ENCODE assay signal across 13 cellular contexts in genomic region chr6:48069280-48069679, GRCh38. TPM values are rescaled to one million over a fixed set of nuclear protein-coding genes. Genes with fewer than 3 reads are reported as not detected.
DNase-seq lines count a peak whose midpoint lies in the region; ATAC-seq, FAIRE-seq and TF ChIP-seq lines count a peak whose summit lies in the region.
"Had no signal": no experiment of that assay in that cellular context is flagged by ENCODE, and none has a peak within 500 bp of the region (broad histone marks: within the 10 kb centered on the region; RNA-seq: fewer than 3 reads in every experiment).

No MANE protein-coding gene starts in this region.

- H3K27ac Mint-ChIP-seq in brain = peak overlapping the region in 4 of 5 experiments; percentile 7 to 79 (median 28)
- H3K27ac Mint-ChIP-seq: activated CD8-positive, alpha-beta memory T cell treated with anti-CD3 and anti-CD28 coated beads, Interleukin-2, amount 10 ng/mL, durations not matched to agents 7 days and 5 days had no signal

- peak overlapping the region; percentile 74 to 89 (median 86) for H3K4me3 Mint-ChIP-seq in brain
- H3K4me3 Mint-ChIP-seq: activated CD8-positive, alpha-beta memory T cell treated with anti-CD3 and anti-CD28 coated beads, Interleukin-2, amount 10 ng/mL, durations not matched to agents 7 days and 5 days; naive thymus-derived CD8-positive, alpha-beta T cell had no signal

- H3K4me1 ChIP-seq in cardiac muscle cell (ENCODE audit: low read depth) (no peaks in the 10 kb centered on the region), left lung (peaks cover 0 to 6% of the 10 kb centered on the region in 2 donors)

- H3K27me3 ChIP-seq in cardiac muscle cell (peaks cover 20% of the 10 kb centered on the region), left lung (peaks cover 12 to 26% of the 10 kb centered on the region in 2 donors)
- H3K27me3 ChIP-seq: upper lobe of left lung had no signal

- H3K27ac ChIP-seq in cardiac muscle cell (no peak overlapping the region), left lung (no peak overlapping the region)
- H3K27ac ChIP-seq: upper lobe of left lung had no signal

- TF ChIP-seq CTCF in cardiac muscle cell (IDR thresholded peaks at IDR 0.05; ENCODE audit: low read depth, low read length) (no peak), brain (conservative IDR thresholded peaks at IDR 0.05) (no peak), left lung (IDR thresholded peaks at IDR 0.05) (no peak)

- no peaks in the 10 kb centered on the region for H3K9me3 ChIP-seq in cardiac muscle cell (ENCODE audit: low read depth)
- H3K9me3 ChIP-seq in left lung = no peaks in the 10 kb centered on the region
- H3K9me3 ChIP-seq: upper lobe of left lung had no signal

- intact Hi-C loops in Right ventricle myocardium superior (cut with DNase I) (no loop called here), left lung (cut with DNase I) (no loop called here)

- no peaks in the 10 kb centered on the region for H3K36me3 Mint-ChIP-seq in brain
- H3K36me3 Mint-ChIP-seq: activated CD8-positive, alpha-beta memory T cell treated with anti-CD3 and anti-CD28 coated beads, Interleukin-2, amount 10 ng/mL, durations not matched to agents 7 days and 5 days; naive thymus-derived CD8-positive, alpha-beta T cell had no signal

- DNase-seq in cardiac muscle cell (ENCODE audit: low read depth in 1 of 2, low spot score in 1 of 2) (peak; percentile 32 to 42), Right ventricle myocardium superior (no peak), left lung (no peak), urothelium cell line (ENCODE audit: low spot score) (peak; percentile 13), T-helper 1 cell (no peak)
- no peak for DNase-seq in stimulated activated CD4-positive, alpha-beta T cell treated with anti-CD3 and anti-CD28 coated beads, Interleukin-2, amount 100 ng/mL, for 48 hours
- DNase-seq: activated CD8-positive, alpha-beta memory T cell treated with anti-CD3 and anti-CD28 coated beads, Interleukin-2, amount 10 ng/mL, durations not matched to agents 7 days and 5 days; naive thymus-derived CD8-positive, alpha-beta T cell; NCI-H226; SW 1271 had no signal

- H3K27me3 Mint-ChIP-seq in brain = peaks cover 17% of the 10 kb centered on the region

- FAIRE-seq in urothelium cell line (lab: Jason Lieb, UNC) = no peak

- peak overlapping the region; percentile 41 for H3K4me3 ChIP-seq in cardiac muscle cell
- no peak overlapping the region for H3K4me3 ChIP-seq in left lung

- ATAC-seq in Right ventricle myocardium superior (ENCODE audit: poor library complexity) (no peak), left lung (peak; percentile 13), HG03196 (IDR thresholded peaks at IDR 0.05; ENCODE audit: unreplicated experiment) (no peak)
- ATAC-seq: activated CD8-positive, alpha-beta memory T cell treated with anti-CD3 and anti-CD28 coated beads, Interleukin-2, amount 10 ng/mL, durations not matched to agents 7 days and 5 days; naive thymus-derived CD8-positive, alpha-beta T cell had no signal

- H3K9me3 Mint-ChIP-seq in brain = no peaks in the 10 kb centered on the region

- no peaks in the 10 kb centered on the region for H3K36me3 ChIP-seq in cardiac muscle cell
- H3K36me3 ChIP-seq in left lung = no peaks in the 10 kb centered on the region
- H3K36me3 ChIP-seq: upper lobe of left lung had no signal

- peaks cover 36% of the 10 kb centered on the region for H3K4me1 Mint-ChIP-seq in brain
- H3K4me1 Mint-ChIP-seq: activated CD8-positive, alpha-beta memory T cell treated with anti-CD3 and anti-CD28 coated beads, Interleukin-2, amount 10 ng/mL, durations not matched to agents 7 days and 5 days had no signal

RNA-seq across cellular contexts. Expression of gene PTCHD4, which starts 41.7 kb away (rescaled TPM):
- total RNA-seq in cardiac muscle cell (2.8 and 3.2 TPM in 2 replicates), Right ventricle myocardium superior (0.81 TPM), left lung (1 to 10 TPM in 1 of 2 donors, under 1 TPM in 1; 0.55 to 5.0 TPM)
- polyA plus RNA-seq in cardiac muscle cell (2.1 and 2.5 TPM in 2 replicates), brain (ENCODE audit: insufficient read depth, low read depth, low replicate concordance) (0.20 TPM)
- total RNA-seq: activated CD8-positive, alpha-beta memory T cell treated with anti-CD3 and anti-CD28 coated beads, Interleukin-2, amount 10 ng/mL, durations not matched to agents 7 days and 5 days; naive thymus-derived CD8-positive, alpha-beta T cell had no signal
- polyA plus RNA-seq: naive thymus-derived CD8-positive, alpha-beta T cell had no signal

Comparison
In these comparisons a context has a peak if more than half of its experiments do, and no peak if none do; other contexts are left out.
1. DNase-seq: peak in cardiac muscle cell (2 of 2) and urothelium cell line (single experiment); none in Right ventricle myocardium superior (single experiment), left lung (0 of 2), stimulated activated CD4-positive, alpha-beta T cell treated with anti-CD3 and anti-CD28 coated beads, Interleukin-2, amount 100 ng/mL, for 48 hours (0 of 2) and T-helper 1 cell (0 of 5).